15 cellular contexts compared by ENCODE assay signal in the genomic region with DNA sequence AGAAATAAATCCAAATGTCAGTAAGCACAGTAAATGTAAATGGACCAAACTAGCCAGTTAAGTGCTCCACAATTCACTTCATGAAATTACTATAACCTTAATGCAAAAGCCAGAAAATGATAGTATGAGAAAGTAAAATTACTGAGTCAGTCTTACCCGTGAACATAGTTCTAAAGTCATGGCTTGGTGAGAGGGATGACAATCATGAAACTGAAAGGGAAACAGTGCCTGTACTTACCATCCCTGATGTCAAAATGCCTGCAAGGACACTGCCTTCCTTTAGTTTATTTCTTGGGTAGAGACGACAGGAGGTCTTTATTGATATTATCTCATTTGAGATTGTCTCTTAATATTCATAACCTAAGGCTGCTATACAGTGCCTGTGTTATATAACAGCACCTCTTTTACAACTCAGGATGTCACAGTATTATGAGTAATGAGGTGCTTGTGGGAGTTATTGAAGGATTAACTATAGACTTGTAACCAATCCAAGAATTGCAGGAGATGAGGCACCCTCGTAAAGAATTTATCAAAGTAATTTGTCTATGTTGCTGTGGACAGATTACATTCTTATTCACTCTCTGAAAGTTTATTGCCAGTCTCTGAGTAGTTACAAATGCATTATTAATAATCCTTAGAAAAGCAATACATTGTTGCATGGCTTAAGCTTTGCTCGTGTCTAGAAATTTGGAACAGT.
DNase-seq lines count a peak whose midpoint lies in the region; ATAC-seq, FAIRE-seq and TF ChIP-seq lines count a peak whose summit lies in the region.
"Had no signal": no experiment of that assay in that cellular context is flagged by ENCODE, and none has a peak within 500 bp of the region (broad histone marks: within the 10 kb centered on the region; RNA-seq: fewer than 3 reads in every experiment).

No MANE protein-coding gene starts in this region.

- TF ChIP-seq CTCF in type B pancreatic cell (conservative IDR thresholded peaks at IDR 0.05), result no peak

- H3K9me3 ChIP-seq in naive thymus-derived CD4-positive, alpha-beta T cell (ENCODE audit: control insufficient read depth in 2 of 3, low read length in 3 of 3), result no peaks in the 10 kb centered on the region
- H3K9me3 ChIP-seq: mucosa of descending colon, sigmoid colon had no signal

- H3K27me3 ChIP-seq in naive thymus-derived CD4-positive, alpha-beta T cell (ENCODE audit: control insufficient read depth in 2 of 2, insufficient read depth in 2 of 2, low read length in 2 of 2), result no peaks in the 10 kb centered on the region
- H3K27me3 ChIP-seq: sigmoid colon had no signal

- no peak overlapping the region for H3K4me3 ChIP-seq in naive thymus-derived CD4-positive, alpha-beta T cell (ENCODE audit: low read length)
- H3K4me3 ChIP-seq: mucosa of descending colon, sigmoid colon had no signal

- H3K36me3 ChIP-seq in naive thymus-derived CD4-positive, alpha-beta T cell (ENCODE audit: control insufficient read depth in 2 of 3, insufficient read depth in 3 of 3, low read length in 3 of 3), result no peaks in the 10 kb centered on the region
- H3K36me3 ChIP-seq: sigmoid colon had no signal

- no peak overlapping the region for H3K27ac ChIP-seq in naive thymus-derived CD4-positive, alpha-beta T cell (ENCODE audit: low read depth, low read length)
- H3K27ac ChIP-seq: 22Rv1, sigmoid colon had no signal

- POLR2A ChIA-PET in activated CD4-positive, alpha-beta T cell treated with anti-CD3 and anti-CD28 coated beads for 36 hours (lab: Charles Lee), result no interaction called here
- POLR2A ChIA-PET in naive thymus-derived CD4-positive, alpha-beta T cell (lab: Charles Lee), result no interaction called here

- CTCF ChIA-PET in activated CD4-positive, alpha-beta T cell treated with anti-CD3 and anti-CD28 coated beads for 36 hours (lab: Charles Lee), result no interaction called here
- CTCF ChIA-PET in naive thymus-derived CD4-positive, alpha-beta T cell (lab: Charles Lee), result no interaction called here

- intact Hi-C loops in activated CD4-positive, alpha-beta T cell treated with anti-CD3 and anti-CD28 coated beads for 36 hours (cut with DNase I, micrococcal nuclease), result no loop called here
- intact Hi-C loops in naive thymus-derived CD4-positive, alpha-beta T cell (cut with micrococcal nuclease), result no loop called here

- H3K36me3 Mint-ChIP-seq in activated CD4-positive, alpha-beta T cell treated with anti-CD3 and anti-CD28 coated beads for 36 hours (ENCODE audit: low read depth), result no peaks in the 10 kb centered on the region
- no peaks in the 10 kb centered on the region for H3K36me3 Mint-ChIP-seq in type B pancreatic cell
- no peaks in the 10 kb centered on the region for H3K36me3 Mint-ChIP-seq in naive thymus-derived CD4-positive, alpha-beta T cell

- FAIRE-seq in RCC 7860 (lab: Jason Lieb, UNC), result no peak

- ATAC-seq in activated CD4-positive, alpha-beta T cell treated with anti-CD3 and anti-CD28 coated beads for 36 hours, result peak; percentile 84
- ATAC-seq in GM21825 (IDR thresholded peaks at IDR 0.05; ENCODE audit: unreplicated experiment), result peak; percentile 70
- no peak for ATAC-seq in naive thymus-derived CD4-positive, alpha-beta T cell
- ATAC-seq: mucosa of descending colon had no signal

- H3K4me1 ChIP-seq in naive thymus-derived CD4-positive, alpha-beta T cell (ENCODE audit: control insufficient read depth in 2 of 2, insufficient read depth in 2 of 2, low read length in 2 of 2), result no peaks in the 10 kb centered on the region

- no peak overlapping the region for H3K4me3 Mint-ChIP-seq in activated CD4-positive, alpha-beta T cell treated with anti-CD3 and anti-CD28 coated beads for 36 hours
- no peak overlapping the region for H3K4me3 Mint-ChIP-seq in type B pancreatic cell
- no peak overlapping the region for H3K4me3 Mint-ChIP-seq in naive thymus-derived CD4-positive, alpha-beta T cell

- H3K4me1 Mint-ChIP-seq in activated CD4-positive, alpha-beta T cell treated with anti-CD3 and anti-CD28 coated beads for 36 hours, result peaks cover 6% of the 10 kb centered on the region
- H3K4me1 Mint-ChIP-seq in type B pancreatic cell (ENCODE audit: unreplicated experiment), result no peaks in the 10 kb centered on the region
- no peaks in the 10 kb centered on the region for H3K4me1 Mint-ChIP-seq in naive thymus-derived CD4-positive, alpha-beta T cell

- DNase-seq in activated CD4-positive, alpha-beta T cell treated with anti-CD3 and anti-CD28 coated beads for 36 hours, result no peak
- no peak for DNase-seq in activated CD4-positive, alpha-beta T cell treated with anti-CD3 and anti-CD28 coated beads, Interleukin-2, amount 50 U/mL, for 1 hour
- DNase-seq in HT1080 (ENCODE audit: low read depth), result peak; percentile 74
- DNase-seq in kidney tubule cell (ENCODE audit: low spot score), result peak; percentile 5
- no peak for DNase-seq in RCC 7860 (ENCODE audit: low spot score)
- DNase-seq in type B pancreatic cell (ENCODE audit: extremely low spot score, unreplicated experiment), result no peak
- DNase-seq in naive thymus-derived CD4-positive, alpha-beta T cell, result no peak
- DNase-seq: activated naive CD4-positive, alpha-beta T cell; DND-41; hypothalamus; mucosa of descending colon; SHP77; sigmoid colon had no signal

- no peak overlapping the region for H3K27ac Mint-ChIP-seq in activated CD4-positive, alpha-beta T cell treated with anti-CD3 and anti-CD28 coated beads for 36 hours
- no peak overlapping the region for H3K27ac Mint-ChIP-seq in type B pancreatic cell
- no peak overlapping the region for H3K27ac Mint-ChIP-seq in naive thymus-derived CD4-positive, alpha-beta T cell

- H3K9me3 Mint-ChIP-seq in activated CD4-positive, alpha-beta T cell treated with anti-CD3 and anti-CD28 coated beads for 36 hours (ENCODE audit: low read depth), result no peaks in the 10 kb centered on the region
- no peaks in the 10 kb centered on the region for H3K9me3 Mint-ChIP-seq in type B pancreatic cell
- H3K9me3 Mint-ChIP-seq in naive thymus-derived CD4-positive, alpha-beta T cell, result no peaks in the 10 kb centered on the region

- H3K27me3 Mint-ChIP-seq in activated CD4-positive, alpha-beta T cell treated with anti-CD3 and anti-CD28 coated beads for 36 hours, result peaks cover 8% of the 10 kb centered on the region
- no peaks in the 10 kb centered on the region for H3K27me3 Mint-ChIP-seq in type B pancreatic cell
- H3K27me3 Mint-ChIP-seq in naive thymus-derived CD4-positive, alpha-beta T cell, result peaks cover 2 to 20% (median 11%) of the 10 kb centered on the region in 5 donors

Comparison
In these comparisons a context has a peak if more than half of its experiments do, and no peak if none do; other contexts are left out.
1. DNase-seq: peak in HT1080 (single experiment) and kidney tubule cell (single experiment); none in activated CD4-positive, alpha-beta T cell treated with anti-CD3 and anti-CD28 coated beads for 36 hours (single experiment), activated CD4-positive, alpha-beta T cell treated with anti-CD3 and anti-CD28 coated beads, Interleukin-2, amount 50 U/mL, for 1 hour (single experiment), RCC 7860 (single experiment), type B pancreatic cell (single experiment) and naive thymus-derived CD4-positive, alpha-beta T cell (0 of 9).